ENCODE assay signal across 2 cellular contexts in genomic region chr18:7940976-7941375, GRCh38.
TF ChIP-seq lines count a peak whose summit lies in the region.

No MANE protein-coding gene starts in this region.

TF ChIP-seq in SK-N-SH, 30 proteins besides CTCF, POLR2A, EP300 and RAD21 (continued from another document):
- no peak for TF ChIP-seq ZBTB33 (IDR thresholded peaks at IDR 0.05; ENCODE audit: borderline replicate concordance, low read depth)
- TF ChIP-seq RCOR1 (IDR thresholded peaks at IDR 0.05; ENCODE audit: low read length) = no peak
- TF ChIP-seq RXRA (IDR thresholded peaks at IDR 0.05; ENCODE audit: borderline replicate concordance, low read depth) = no peak
- TF ChIP-seq YY1 (IDR thresholded peaks at IDR 0.05; ENCODE audit: low read depth) = no peak
- no peak for TF ChIP-seq TCF12 (IDR thresholded peaks at IDR 0.05)
- TF ChIP-seq POLR2AphosphoS5 (IDR thresholded peaks at IDR 0.05; ENCODE audit: low read depth, low read length) = no peak
- TF ChIP-seq EZH2phosphoT487 (IDR thresholded peaks at IDR 0.05; ENCODE audit: borderline replicate concordance, low read depth) = no peak
- no peak for TF ChIP-seq FOSL2 (IDR thresholded peaks at IDR 0.05; ENCODE audit: borderline replicate concordance, low read depth)
- no peak for TF ChIP-seq RFX5 (IDR thresholded peaks at IDR 0.05; ENCODE audit: low read length)
- TF ChIP-seq FOXJ3 (CRISPR knock-in tag; IDR thresholded peaks at IDR 0.05) = no peak
- no peak for TF ChIP-seq TAF1 (IDR thresholded peaks at IDR 0.05; ENCODE audit: borderline replicate concordance, low read depth, low read length)
- no peak for TF ChIP-seq GATA2 (CRISPR knock-in tag; IDR thresholded peaks at IDR 0.05)
- TF ChIP-seq NFIC (IDR thresholded peaks at IDR 0.05; ENCODE audit: borderline replicate concordance) = no peak
- TF ChIP-seq SIN3A (IDR thresholded peaks at IDR 0.05; ENCODE audit: borderline replicate concordance, low read depth, low read length) = no peak
- no peak for TF ChIP-seq CHD2 (IDR thresholded peaks at IDR 0.05; ENCODE audit: low read length, partially characterized antibody)

TF ChIP-seq in SK-N-SH treated with all-trans-retinoic acid at 6 μM for 48 hours, 23 proteins besides CTCF, POLR2A, EP300 and RAD21 (continued from another document):
- TF ChIP-seq POU6F1 (CRISPR knock-in tag; IDR thresholded peaks at IDR 0.05; ENCODE audit: borderline replicate concordance, low read depth) = no peak
- no peak for TF ChIP-seq ZC3H10 (CRISPR knock-in tag; IDR thresholded peaks at IDR 0.05)
- no peak for TF ChIP-seq TCF4 (CRISPR knock-in tag; IDR thresholded peaks at IDR 0.05; ENCODE audit: borderline replicate concordance)
- no peak for TF ChIP-seq RARB (CRISPR knock-in tag; IDR thresholded peaks at IDR 0.05)
- no peak for TF ChIP-seq ZNF565 (CRISPR knock-in tag; conservative IDR thresholded peaks at IDR 0.05; ENCODE audit: low read depth)
- TF ChIP-seq ZFP3 (CRISPR knock-in tag; IDR thresholded peaks at IDR 0.05) = no peak
- no peak for TF ChIP-seq CSRNP3 (CRISPR knock-in tag; IDR thresholded peaks at IDR 0.05)
